ENCODE assay signal across 1 cellular context in genomic region chr17:75318615-75319222, GRCh38.
TF ChIP-seq lines count a peak whose summit lies in the region.

No MANE protein-coding gene starts in this region.

TF ChIP-seq in GM23338, 12 proteins besides CTCF, POLR2A, EP300 and RAD21 (continued from another document):
- TF ChIP-seq REST (IDR thresholded peaks at IDR 0.05; ENCODE audit: unreplicated experiment): no peak
- TF ChIP-seq NANOG (IDR thresholded peaks at IDR 0.05; ENCODE audit: borderline replicate concordance): no peak
- TF ChIP-seq CREB1 (CRISPR knock-in tag; IDR thresholded peaks at IDR 0.05; ENCODE audit: low read depth): no peak
- TF ChIP-seq ZNF331 (CRISPR knock-in tag; IDR thresholded peaks at IDR 0.05; ENCODE audit: low read depth): no peak
- TF ChIP-seq ZNF114 (CRISPR knock-in tag; IDR thresholded peaks at IDR 0.05): no peak
- TF ChIP-seq EZH2phosphoT487 (IDR thresholded peaks at IDR 0.05; ENCODE audit: unreplicated experiment): no peak
- TF ChIP-seq ZNF462 (CRISPR knock-in tag; IDR thresholded peaks at IDR 0.05): no peak
- TF ChIP-seq POLR2AphosphoS5 (IDR thresholded peaks at IDR 0.05; ENCODE audit: low read depth): no peak
TF ChIP-seq in GM23338: peak in this region for 0.
